ENCODE assay signal across 10 cellular contexts in genomic region chr17:32822996-32823395, GRCh38. TPM values are rescaled to one million over a fixed set of nuclear protein-coding genes. Genes with fewer than 3 reads are reported as not detected.
DNase-seq lines count a peak whose midpoint lies in the region; ATAC-seq and TF ChIP-seq lines count a peak whose summit lies in the region.
"Had no signal": no experiment of that assay in that cellular context is flagged by ENCODE, and none has a peak within 500 bp of the region (broad histone marks: within the 10 kb centered on the region; RNA-seq: fewer than 3 reads in every experiment).

No MANE protein-coding gene starts in this region.

- DNase-seq in adipocyte (ENCODE audit: low read depth) (no peak), right cardiac atrium (no peak), putamen (ENCODE audit: low spot score) (no peak), A172 (ENCODE audit: low spot score) (no peak), NCI-H1694 (lab: John Stamatoyannopoulos, UW) (no peak)
- DNase-seq: NCI-H2107 had no signal

- no peak overlapping the region for H3K4me3 ChIP-seq in HEK293 (ENCODE audit: low read depth, low read length)
- peak overlapping the region; percentile 49 for H3K4me3 ChIP-seq in adipocyte (ENCODE audit: low read length)
- H3K4me3 ChIP-seq in right cardiac atrium (ENCODE audit: low read length) = peak overlapping the region; percentile 74
- H3K4me3 ChIP-seq in skeletal muscle satellite cell (ENCODE audit: low read length) = no peak overlapping the region

- intact Hi-C loops in right cardiac atrium (cut with DNase I) = no loop called here

- H3K4me2 ChIP-seq in skeletal muscle satellite cell (ENCODE audit: low read length) = peak overlapping the region; percentile 74

- H3K9ac ChIP-seq in adipocyte (ENCODE audit: low read length) = peak overlapping the region; percentile 65
- no peak overlapping the region for H3K9ac ChIP-seq in skeletal muscle satellite cell (ENCODE audit: low read depth, low read length)

- POLR2A ChIA-PET in HEK293 (lab: Yijun Ruan, JAX) = no interaction called here

- no peak overlapping the region; the same call in 1 of the 2 replicates for H3K27ac ChIP-seq in HEK293 (ENCODE audit: extremely low read depth, low read depth, low read length)
- no peak overlapping the region for H3K27ac ChIP-seq in right cardiac atrium (ENCODE audit: low read length)
- H3K27ac ChIP-seq: neutrophil had no signal

- no peaks in the 10 kb centered on the region for H3K9me3 ChIP-seq in HEK293 (ENCODE audit: control insufficient read depth, insufficient read depth, low read depth, low read length)
- no peaks in the 10 kb centered on the region for H3K9me3 ChIP-seq in adipocyte (ENCODE audit: control insufficient read depth, low read length)
- H3K9me3 ChIP-seq in right cardiac atrium (ENCODE audit: control insufficient read depth, low read length) = no peaks in the 10 kb centered on the region
- H3K9me3 ChIP-seq in skeletal muscle satellite cell (replicated peaks; ENCODE audit: low read length) = no peaks in the 10 kb centered on the region
- H3K9me3 ChIP-seq: neutrophil had no signal

- H3K27me3 ChIP-seq in adipocyte (replicated peaks; ENCODE audit: control insufficient read depth, insufficient read depth, low read length) (no peaks in the 10 kb centered on the region), right cardiac atrium (ENCODE audit: control insufficient read depth, insufficient read depth) (no peaks in the 10 kb centered on the region), skeletal muscle satellite cell (ENCODE audit: control insufficient read depth, insufficient read depth, low read length) (no peaks in the 10 kb centered on the region)

- H3K4me1 ChIP-seq in HEK293 (ENCODE audit: control insufficient read depth, insufficient read depth, low read length) (peaks cover 10% of the 10 kb centered on the region), adipocyte (ENCODE audit: control insufficient read depth, insufficient read depth, low read length) (peaks cover 42% of the 10 kb centered on the region), right cardiac atrium (ENCODE audit: control insufficient read depth, insufficient read depth, low read length) (no peaks in the 10 kb centered on the region), skeletal muscle satellite cell (ENCODE audit: control insufficient read depth, insufficient read depth, low read length) (peaks cover 14% of the 10 kb centered on the region)

- no peaks in the 10 kb centered on the region for H3K36me3 ChIP-seq in HEK293 (ENCODE audit: control insufficient read depth in 2 of 2, insufficient read depth in 1 of 2, low read length in 2 of 2)
- H3K36me3 ChIP-seq in adipocyte (ENCODE audit: control insufficient read depth, insufficient read depth, low read length, severe bottlenecking) = no peaks in the 10 kb centered on the region
- H3K36me3 ChIP-seq in skeletal muscle satellite cell (ENCODE audit: insufficient read depth, low read length) = no peaks in the 10 kb centered on the region
- H3K36me3 ChIP-seq: neutrophil had no signal

- WGBS in right cardiac atrium = 58% methylated on average over 2 of the region's 2 CpGs

- CTCF ChIA-PET in HEK293 (lab: Yijun Ruan, JAX) = interaction anchor here (1.0 kb wide), 1 partner anchor 55 kb away, joined by 3 read pairs; the partner anchor contains the start of gene MYO1D

- ATAC-seq in right cardiac atrium (peak in 1 of 2 donors; percentile 41), GM19324 (IDR thresholded peaks at IDR 0.05; ENCODE audit: low FRiP score, unreplicated experiment) (no peak)

- no peak for TF ChIP-seq CTCF in HEK293 (tag by site-specific recombination; IDR thresholded peaks at IDR 0.05)

TF ChIP-seq in HEK293, 187 proteins besides CTCF, POLR2A, EP300 and RAD21 (continues in another document):
- TF ChIP-seq PRDM10 (tag by site-specific recombination; IDR thresholded peaks at IDR 0.05) (peak; percentile 42; the same call in 1 of the 2 replicates), ZNF335 (tag by site-specific recombination; conservative IDR thresholded peaks at IDR 0.05) (peak; percentile 24), ZNF501 (tag by site-specific recombination; IDR thresholded peaks at IDR 0.05) (no peak), ZNF777 (tag by site-specific recombination; IDR thresholded peaks at IDR 0.05; ENCODE audit: borderline replicate concordance) (no peak), GLI4 (tag by site-specific recombination; IDR thresholded peaks at IDR 0.05) (no peak), RBAK (tag by site-specific recombination; IDR thresholded peaks at IDR 0.05) (no peak), ZNF704 (tag by site-specific recombination; IDR thresholded peaks at IDR 0.05) (no peak), ZNF24 (tag by site-specific recombination; IDR thresholded peaks at IDR 0.05) (0 out of 2 replicates have a peak, but pooled peaks have one; percentile 51), PRDM6 (tag by site-specific recombination; IDR thresholded peaks at IDR 0.05) (no peak), ZNF146 (tag by site-specific recombination; IDR thresholded peaks at IDR 0.05) (no peak), INSM2 (tag by site-specific recombination; IDR thresholded peaks at IDR 0.05) (no peak), ZNF558 (tag by site-specific recombination; IDR thresholded peaks at IDR 0.05) (no peak), SP3 (tag by site-specific recombination; IDR thresholded peaks at IDR 0.05) (no peak), KLF1 (tag by site-specific recombination; IDR thresholded peaks at IDR 0.05) (no peak)

RNA-seq across cellular contexts. Expression of gene MYO1D, which starts 53.9 kb away (rescaled TPM):
- total RNA-seq in right cardiac atrium = 10 to 100 TPM in 3 of 4 donors, 1 to 10 TPM in 1; 9.8 to 17.0 (median 10.4) TPM
- 5.8 TPM for polyA plus RNA-seq in right cardiac atrium
- 5.8 and 14.6 TPM in 2 replicates for total RNA-seq in skeletal muscle satellite cell (2012; rRNA removed)
- 0.10 and 0.17 TPM in 2 replicates for total RNA-seq in A172 (2014; rRNA removed; shearing (Covaris generic))

Comparison
In these comparisons a context has a peak if more than half of its experiments do, and no peak if none do; other contexts are left out.
1. H3K4me3 ChIP-seq: peak in adipocyte (single experiment) and right cardiac atrium (single experiment); none in HEK293 (single experiment) and skeletal muscle satellite cell (single experiment).